Comparison of ENCODE assay signal across 1 cellular context in genomic region chr17:29344201-29344856, GRCh38.
TF ChIP-seq lines count a peak whose summit lies in the region.

No MANE protein-coding gene starts in this region.

TF ChIP-seq in HepG2, 621 proteins besides CTCF, POLR2A, EP300 and RAD21:
- no peak for TF ChIP-seq TBP (CRISPR knock-in tag; IDR thresholded peaks at IDR 0.05)
- no peak for TF ChIP-seq NRL (CRISPR knock-in tag; IDR thresholded peaks at IDR 0.05; ENCODE audit: borderline replicate concordance)
- no peak for TF ChIP-seq HMGXB4 (CRISPR knock-in tag; IDR thresholded peaks at IDR 0.05; ENCODE audit: borderline replicate concordance in 1 of 2, low read depth in 1 of 2)
- TF ChIP-seq, protein P1, sequence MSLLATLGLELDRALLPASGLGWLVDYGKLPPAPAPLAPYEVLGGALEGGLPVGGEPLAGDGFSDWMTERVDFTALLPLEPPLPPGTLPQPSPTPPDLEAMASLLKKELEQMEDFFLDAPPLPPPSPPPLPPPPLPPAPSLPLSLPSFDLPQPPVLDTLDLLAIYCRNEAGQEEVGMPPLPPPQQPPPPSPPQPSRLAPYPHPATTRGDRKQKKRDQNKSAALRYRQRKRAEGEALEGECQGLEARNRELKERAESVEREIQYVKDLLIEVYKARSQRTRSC (CRISPR knock-in tag; IDR thresholded peaks at IDR 0.05; ENCODE audit: low read depth) = no peak
- TF ChIP-seq JUNB (CRISPR knock-in tag; IDR thresholded peaks at IDR 0.05; ENCODE audit: borderline replicate concordance) = no peak
- no peak for TF ChIP-seq ZSCAN31 (CRISPR knock-in tag; IDR thresholded peaks at IDR 0.05; ENCODE audit: low read depth)
- TF ChIP-seq PHB2 (IDR thresholded peaks at IDR 0.05; ENCODE audit: partially characterized antibody) = no peak
- no peak for TF ChIP-seq ZNF546 (CRISPR knock-in tag; conservative IDR thresholded peaks at IDR 0.05)
- TF ChIP-seq, protein P2, sequence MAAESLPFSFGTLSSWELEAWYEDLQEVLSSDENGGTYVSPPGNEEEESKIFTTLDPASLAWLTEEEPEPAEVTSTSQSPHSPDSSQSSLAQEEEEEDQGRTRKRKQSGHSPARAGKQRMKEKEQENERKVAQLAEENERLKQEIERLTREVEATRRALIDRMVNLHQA (CRISPR knock-in tag; IDR thresholded peaks at IDR 0.05) = no peak
- TF ChIP-seq POLR2AphosphoS5 (IDR thresholded peaks at IDR 0.05; ENCODE audit: low read depth, low read length) = no peak
- no peak for TF ChIP-seq ZNF317 (CRISPR knock-in tag; IDR thresholded peaks at IDR 0.05)
- TF ChIP-seq ZNF547 (CRISPR knock-in tag; IDR thresholded peaks at IDR 0.05) = no peak
- no peak for TF ChIP-seq IRX3 (CRISPR knock-in tag; IDR thresholded peaks at IDR 0.05; ENCODE audit: borderline replicate concordance, low read depth)
- no peak for TF ChIP-seq SRSF1 (optimal IDR thresholded peaks at IDR 0.05; ENCODE audit: low read depth, low read length)
- no peak for TF ChIP-seq AFF4 (CRISPR knock-in tag; IDR thresholded peaks at IDR 0.05)
- TF ChIP-seq ISL2 (CRISPR knock-in tag; IDR thresholded peaks at IDR 0.05) = no peak
